In genomic region chr1:2867861-2868260, GRCh38 we compare ENCODE assay signal across 18 cellular contexts.
DNase-seq lines count a peak whose midpoint lies in the region; ATAC-seq, FAIRE-seq and TF ChIP-seq lines count a peak whose summit lies in the region.
"Had no signal": no experiment of that assay in that cellular context is flagged by ENCODE, and none has a peak within 500 bp of the region (broad histone marks: within the 10 kb centered on the region; RNA-seq: fewer than 3 reads in every experiment).

No MANE protein-coding gene starts in this region.

- WGBS in HepG2 (ENCODE audit: low lambda C conversion rate) = 10% methylated on average over 2 of the region's 10 CpGs
- 33% methylated on average over 7 of the region's 10 CpGs for WGBS in right lobe of liver (ENCODE audit: insufficient coverage, low coverage, low lambda C conversion rate, missing lambda C conversion rate)

- H2AFZ ChIP-seq in HepG2 (ENCODE audit: low read length) = no peak overlapping the region

- ATAC-seq in HepG2 (peak; percentile 25; the same call in 1 of the 3 replicates), right lobe of liver (no peak), Panc1 (0 out of 2 replicates have a peak, but pooled peaks have one; percentile 30), HG02610 (IDR thresholded peaks at IDR 0.05; ENCODE audit: unreplicated experiment) (no peak)
- ATAC-seq: HCT116 had no signal

- TF ChIP-seq RAD21 in HepG2 (CRISPR knock-in tag; IDR thresholded peaks at IDR 0.05) = no peak

- FAIRE-seq in HepG2 (lab: Jason Lieb, UNC) = no peak
- FAIRE-seq: G401.6, GM12891, GM19239 had no signal

- H3K27ac ChIP-seq in HepG2 (ENCODE audit: extremely low read length, insufficient read depth, low read length) (no peak overlapping the region), right lobe of liver (no peak overlapping the region), Panc1 (ENCODE audit: low read length) (no peak overlapping the region)

- in situ Hi-C loops in HepG2 (cut with HindIII; ENCODE audit: extremely low pct_ligation_motif_present, low pct_unique_long_range_greater_than_20kb) (no loop called here), Panc1 (cut with HindIII; ENCODE audit: low pct_unique_long_range_greater_than_20kb, low sequenced_read_pairs) (no loop called here), HAP-1 (cut with MboI; ENCODE audit: low sequenced_read_pairs) (no loop called here)

- intact Hi-C loops in HepG2 (cut with micrococcal nuclease; ENCODE audit: unreplicated experiment) = no loop called here
- intact Hi-C loops in right lobe of liver (cut with DNase I) = no loop called here
- intact Hi-C loops in Panc1 (cut with micrococcal nuclease; ENCODE audit: unreplicated experiment) = no loop called here

- no peaks in the 10 kb centered on the region for H4K20me1 ChIP-seq in HepG2 (ENCODE audit: insufficient read depth, low read length)

- H3K4me3 ChIP-seq in HepG2 (replicated peaks in 1 of 3; ENCODE audit: insufficient read depth in 1 of 3, low read depth in 2 of 3, low read length in 3 of 3) (no peak overlapping the region), right lobe of liver (no peak overlapping the region), NB4 (ENCODE audit: low read depth, low read length) (no peak overlapping the region), Panc1 (ENCODE audit: low read depth in 2 of 2, low read length in 2 of 2) (no peak overlapping the region), HAP-1 (no peak overlapping the region)

- H3K4me1 ChIP-seq in HepG2 (ENCODE audit: insufficient read depth, low read length) (no peaks in the 10 kb centered on the region), right lobe of liver (no peaks in the 10 kb centered on the region), Panc1 (ENCODE audit: control insufficient read depth, insufficient read depth, low read length) (no peaks in the 10 kb centered on the region), HAP-1 (no peaks in the 10 kb centered on the region)

- TF ChIP-seq POLR2A in HepG2 (IDR thresholded peaks at IDR 0.05; ENCODE audit: insufficient read depth in 1 of 2, low read depth in 2 of 2, low read length in 2 of 2) = no peak
- no peak for TF ChIP-seq POLR2A in right lobe of liver (IDR thresholded peaks at IDR 0.05)
- no peak for TF ChIP-seq POLR2A in NB4 (IDR thresholded peaks at IDR 0.05; ENCODE audit: extremely low read depth, insufficient read length)

- H3K27me3 ChIP-seq in HepG2 (ENCODE audit: control insufficient read depth in 1 of 2, insufficient read depth in 2 of 2, low read length in 2 of 2) = peaks cover 17 to 53% of the 10 kb centered on the region in 2 experiments
- H3K27me3 ChIP-seq in right lobe of liver = no peaks in the 10 kb centered on the region
- H3K27me3 ChIP-seq in Panc1 (ENCODE audit: control insufficient read depth, insufficient read depth, low read length) = no peaks in the 10 kb centered on the region; the same call in 1 of the 2 replicates
- peaks cover 14% of the 10 kb centered on the region for H3K27me3 ChIP-seq in HAP-1 (ENCODE audit: low read depth)

- no peak overlapping the region for H3K4me2 ChIP-seq in HepG2 (ENCODE audit: low read depth, low read length)

- no peak overlapping the region for H3K9ac ChIP-seq in HepG2 (ENCODE audit: insufficient read depth, low read depth, low read length)

- DNase-seq in HepG2 (ENCODE audit: low spot score) (no peak), right lobe of liver (no peak), NB4 (ENCODE audit: low read depth) (no peak), Panc1 (ENCODE audit: low read depth, low spot score) (no peak), DMS153 (lab: John Stamatoyannopoulos, UW) (no peak), T1000 (lab: John Stamatoyannopoulos, UW) (no peak), HAP-1 (ENCODE audit: low spot score in 2 of 2) (no peak)
- DNase-seq: C1 segment of cervical spinal cord; Calu3; CD4-positive, alpha-beta T cell; DMS 273 treated with DMSO at 0.1 percent for 48 hours; DMS79; EL had no signal

- POLR2A ChIA-PET in HepG2 (lab: Yijun Ruan, JAX) = no interaction called here
- POLR2A ChIA-PET in Panc1 (lab: Charles Lee) = no interaction called here

- H3K79me2 ChIP-seq in HepG2 (ENCODE audit: insufficient read depth, low read length) = no peaks in the 10 kb centered on the region

- BruUV-seq in HepG2 (replicated peaks; lab: Mats Ljungman, UMichigan) (no TSS peak), Panc1 (replicated peaks; lab: Mats Ljungman, UMichigan) (no TSS peak)

- peaks cover 10% of the 10 kb centered on the region for H3K9me3 ChIP-seq in HepG2 (ENCODE audit: low read length)
- peaks cover 0 to 3% (median 0%) of the 10 kb centered on the region in 4 donors for H3K9me3 ChIP-seq in right lobe of liver
- peaks cover 8% of the 10 kb centered on the region; the same call in 1 of the 2 replicates for H3K9me3 ChIP-seq in Panc1 (ENCODE audit: control insufficient read depth, insufficient read depth, low read depth, low read length)
- no peaks in the 10 kb centered on the region for H3K9me3 ChIP-seq in HAP-1

- TF ChIP-seq EP300 in HepG2 (IDR thresholded peaks at IDR 0.05; ENCODE audit: low read depth in 2 of 2, low read length in 2 of 2) (no peak), HepG2 (CRISPR knock-in tag; IDR thresholded peaks at IDR 0.05; ENCODE audit: borderline replicate concordance) (no peak)

- H3K36me3 ChIP-seq in HepG2 (replicated peaks in 1 of 2; ENCODE audit: control insufficient read depth in 1 of 2, insufficient read depth in 2 of 2, low read length in 2 of 2) (no peaks in the 10 kb centered on the region), right lobe of liver (no peaks in the 10 kb centered on the region), Panc1 (ENCODE audit: control insufficient read depth, insufficient read depth, low read length) (no peaks in the 10 kb centered on the region), HAP-1 (replicated peaks) (no peaks in the 10 kb centered on the region)

- TF ChIP-seq CTCF in HepG2 (CRISPR knock-in tag; IDR thresholded peaks at IDR 0.05) (0 out of 2 replicates have a peak, but pooled peaks have one; percentile 21), right lobe of liver (IDR thresholded peaks at IDR 0.05) (no peak), NB4 (IDR thresholded peaks at IDR 0.05; ENCODE audit: low read depth, low read length) (peak; percentile 18), Panc1 (IDR thresholded peaks at IDR 0.05) (peak; percentile 65)

- CTCF ChIA-PET in HepG2 (lab: Yijun Ruan, JAX; ENCODE audit: low intra/inter-chr PET ratio, low total read pairs) = no interaction called here
- CTCF ChIA-PET in Panc1 (lab: Charles Lee) = no interaction called here

TF ChIP-seq in HepG2, 621 proteins besides CTCF, POLR2A, EP300 and RAD21:
- no peak for TF ChIP-seq MBNL3 (CRISPR knock-in tag; conservative IDR thresholded peaks at IDR 0.05)
- no peak for TF ChIP-seq KDM3A (CRISPR knock-in tag; IDR thresholded peaks at IDR 0.05; ENCODE audit: low read depth)
- TF ChIP-seq TAF15 (IDR thresholded peaks at IDR 0.05; ENCODE audit: low read depth, low read length, poor library complexity, severe bottlenecking) = no peak

Comparison
In these comparisons a context has a peak if more than half of its experiments do, and no peak if none do; other contexts are left out.
1. ATAC-seq: peak in HepG2 (single experiment) and Panc1 (single experiment); none in right lobe of liver (0 of 4) and HG02610 (single experiment).
2. CTCF ChIP-seq: peak in HepG2 (single experiment), NB4 (single experiment) and Panc1 (single experiment); none in right lobe of liver (0 of 4).